In genomic region chr9:35658144-35658893, GRCh38 we compare ENCODE assay signal across 8 cellular contexts. TPM values are rescaled to one million over a fixed set of nuclear protein-coding genes. Genes with fewer than 3 reads are reported as not detected.
DNase-seq lines count a peak whose midpoint lies in the region; ATAC-seq and TF ChIP-seq lines count a peak whose summit lies in the region.

CCDC107 (plus strand) TSS chr9:35658292; CDS start chr9:35658380, 88 bp downstream.

- TF ChIP-seq CTCF in Loucy (conservative IDR thresholded peaks at IDR 0.05; ENCODE audit: low read length) = peak; percentile 69
- peak; percentile 75 for TF ChIP-seq CTCF in foreskin keratinocyte (conservative IDR thresholded peaks at IDR 0.05)

- H2AFZ ChIP-seq in Loucy (ENCODE audit: low read length) = peak within 1 kb of the TSS; percentile 87
- peak within 1 kb of the TSS; percentile 56 for H2AFZ ChIP-seq in neuron (ENCODE audit: low read depth, low read length)

- in situ Hi-C loops in G401 (cut with HindIII; ENCODE audit: low sequenced_read_pairs) = no loop called here

- ATAC-seq in foreskin keratinocyte = peak; percentile 57

- H3K9me2 ChIP-seq in Loucy (replicated peaks; ENCODE audit: low read depth, low read length) = no peaks in the 10 kb centered on the region

- H3K9me3 ChIP-seq in Loucy (ENCODE audit: insufficient read depth, low read depth, low read length) (no peaks in the 10 kb centered on the region), SJSA1 (replicated peaks) (no peaks in the 10 kb centered on the region), neuron (ENCODE audit: low read length) (no peaks in the 10 kb centered on the region)

- H3K4me2 ChIP-seq in Loucy (ENCODE audit: low read depth, low read length, poor library complexity, severe bottlenecking) = peak within 1 kb of the TSS; percentile 87

- peak; percentile 91 for DNase-seq in G401 (ENCODE audit: low spot score)
- peak; percentile 99 for DNase-seq in H7
- DNase-seq in SJSA1 (ENCODE audit: low read depth in 1 of 2, low spot score in 2 of 2) = peak; percentile 72 to 88
- DNase-seq in activated gamma-delta T cell treated with anti-CD3 and anti-CD28 coated beads, Interleukin-2, amount 50 U/mL, for 16 hours (ENCODE audit: low read depth) = peak; percentile 74
- peak; percentile 49 to 73 for DNase-seq in foreskin keratinocyte
- peak in 48 of 49 donors; percentile 49 to 97 (median 76) for DNase-seq in substantia nigra (lab: John Stamatoyannopoulos, UW)

- H3K9ac ChIP-seq in Loucy (ENCODE audit: low read depth, low read length, poor library complexity, severe bottlenecking) = peak within 1 kb of the TSS; percentile 77

- H3K4me1 ChIP-seq in Loucy (ENCODE audit: insufficient read depth, low read length, poor library complexity, severe bottlenecking) = peaks cover 63% of the 10 kb centered on the region
- H3K4me1 ChIP-seq in SJSA1 (replicated peaks) = peaks cover 16% of the 10 kb centered on the region
- H3K4me1 ChIP-seq in foreskin keratinocyte = no peaks in the 10 kb centered on the region
- H3K4me1 ChIP-seq in neuron (ENCODE audit: insufficient read depth, low read length) = peaks cover 13% of the 10 kb centered on the region

- H3K27me3 ChIP-seq in H7 (ENCODE audit: control insufficient read depth, insufficient read depth, low read length) = no peaks in the 10 kb centered on the region
- H3K27me3 ChIP-seq in Loucy (ENCODE audit: insufficient read depth, low read length, poor library complexity, severe bottlenecking) = no peaks in the 10 kb centered on the region
- no peaks in the 10 kb centered on the region for H3K27me3 ChIP-seq in SJSA1 (replicated peaks)
- H3K27me3 ChIP-seq in foreskin keratinocyte = peaks cover 2% of the 10 kb centered on the region
- H3K27me3 ChIP-seq in neuron (ENCODE audit: insufficient read depth, low read length) = no peaks in the 10 kb centered on the region

- H3K27ac ChIP-seq in SJSA1 (peak within 1 kb of the TSS; percentile 96), foreskin keratinocyte (peak within 1 kb of the TSS; percentile 94), substantia nigra (ENCODE audit: low read depth, low read length, poor library complexity, severe bottlenecking) (peak within 1 kb of the TSS; percentile 98)

- H3K4me3 ChIP-seq in H7 (ENCODE audit: insufficient read depth, low read depth, low read length) (peak within 1 kb of the TSS; percentile 90), Loucy (ENCODE audit: low read length, poor library complexity, severe bottlenecking) (peak within 1 kb of the TSS; percentile 82), SJSA1 (peak within 1 kb of the TSS; percentile 65), neuron (ENCODE audit: low read length) (peak within 1 kb of the TSS; percentile 86)

- H4K20me1 ChIP-seq in Loucy (ENCODE audit: insufficient read depth, low read length, poor library complexity, severe bottlenecking) = peaks cover 3% of the 10 kb centered on the region

- peaks cover 44% of the 10 kb centered on the region for H3K79me2 ChIP-seq in Loucy (ENCODE audit: insufficient read depth, low read length)

- H3F3A ChIP-seq in Loucy (ENCODE audit: low read depth) = 0 out of 2 replicates have a peak, but pooled peaks cover 6% of the 10 kb centered on the region

- H3K36me3 ChIP-seq in H7 (replicated peaks; ENCODE audit: control insufficient read depth, insufficient read depth, low read length) (peaks cover 17% of the 10 kb centered on the region), Loucy (ENCODE audit: insufficient read depth, low read length) (no peaks in the 10 kb centered on the region; the same call in 1 of the 2 replicates), SJSA1 (peaks cover 19% of the 10 kb centered on the region), neuron (ENCODE audit: insufficient read depth, low read length) (peaks cover 26% of the 10 kb centered on the region)

RNA-seq across cellular contexts. Expression of gene CCDC107, which starts in this region (rescaled TPM):
- total RNA-seq in G401 (2014; rRNA removed; shearing (Covaris generic)) = 7.6 and 19.3 TPM in 2 replicates
- 4.1 and 9.3 TPM in 2 replicates for total RNA-seq in H7 (2014; rRNA removed; shearing (Covaris generic))
- 2.8 and 7.9 TPM in 2 replicates for total RNA-seq in SJSA1 (2014; rRNA removed; shearing (Covaris generic))
- total RNA-seq in foreskin keratinocyte = 12.0 and 13.5 TPM in 2 replicates
- polyA plus RNA-seq in foreskin keratinocyte = 26.3 and 27.2 TPM in 2 replicates

Comparison
In these comparisons a context has a peak if more than half of its experiments do, and no peak if none do; other contexts are left out.
1. Peak in every context shown above with its lines: DNase-seq, ATAC-seq, H3K4me3 ChIP-seq and H3K27ac ChIP-seq.